ENCODE assay signal across 22 cellular contexts in the genomic region with DNA sequence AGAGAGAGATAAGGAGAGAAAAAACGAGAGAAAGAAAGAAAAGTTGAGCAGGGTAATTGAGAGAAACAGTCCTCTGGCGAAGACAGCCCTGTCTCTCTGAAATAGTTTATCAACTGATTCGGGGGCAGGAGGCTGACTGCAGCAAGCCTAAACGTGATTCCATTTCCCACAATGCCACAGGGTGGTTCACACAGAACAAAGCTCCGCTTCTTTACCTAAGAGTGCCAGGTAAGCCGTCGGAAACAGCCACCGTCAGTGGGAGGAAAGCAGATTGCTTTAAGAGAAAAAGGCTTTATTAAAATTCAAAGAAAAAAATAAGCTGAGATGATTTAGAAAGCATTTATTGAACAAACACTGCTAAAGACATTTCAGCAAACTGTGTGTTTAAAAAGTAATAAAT.
A peak's percentile ranks its signal among the peaks of the same experiment; 100 is the strongest.
DNase-seq lines count a peak whose midpoint lies in the region; ATAC-seq, FAIRE-seq and TF ChIP-seq lines count a peak whose summit lies in the region.
"Had no signal": no experiment of that assay in that cellular context is flagged by ENCODE, and none has a peak within 500 bp of the region (broad histone marks: within the 10 kb centered on the region; RNA-seq: fewer than 3 reads in every experiment).

No MANE protein-coding gene starts in this region.

- H3K4me2 ChIP-seq in GM23338, result no peak overlapping the region
- no peak overlapping the region for H3K4me2 ChIP-seq in keratinocyte (ENCODE audit: control insufficient read depth, extremely low read depth, insufficient read depth, low read depth, low read length)
- H3K4me2 ChIP-seq: SK-N-SH had no signal

- ATAC-seq in GM23338 (peak; percentile 41; the same call in 2 of the 3 replicates), pancreas (peak in 3 of 4 donors; percentile 53 to 77 (median 60)), GM19351 (IDR thresholded peaks at IDR 0.05; ENCODE audit: unreplicated experiment) (no peak), gastroesophageal sphincter (no peak)

- no peak overlapping the region for H3K4me3 Mint-ChIP-seq in GM23338
- H3K4me3 Mint-ChIP-seq: CD4-positive, CD25-positive, alpha-beta regulatory T cell had no signal

- DNase-seq in GM23338 (ENCODE audit: low spot score) (no peak), bronchial epithelial cell (ENCODE audit: low read depth) (peak; percentile 7), keratinocyte (ENCODE audit: low read depth, low spot score) (no peak), pancreas (no peak)
- no peak for DNase-seq in stimulated activated CD4-positive, alpha-beta T cell treated with anti-CD3 and anti-CD28 coated beads, Interleukin-4, amount 100 ng/mL, for 4 hours
- DNase-seq: CD4-positive, CD25-positive, alpha-beta regulatory T cell; COR-L47; DMS53; GM23248; IMR-90; KG1; MM.1S; NCI-H1694; NCI-H2029 treated with DMSO at 0.1 percent for 48 hours; NCI-H2227 treated with DMSO at 0.1 percent for 48 hours; NCI-H748 treated with DMSO at 0.1 percent for 48 hours; SK-N-SH had no signal

- H3K9me3 Mint-ChIP-seq in GM23338, result no peaks in the 10 kb centered on the region

- H3K36me3 ChIP-seq in GM23338 (ENCODE audit: insufficient read depth) (no peaks in the 10 kb centered on the region), bronchial epithelial cell (ENCODE audit: control insufficient read depth, insufficient read depth, low read length) (no peaks in the 10 kb centered on the region), keratinocyte (ENCODE audit: control insufficient read depth in 2 of 2, extremely low read depth in 1 of 2, insufficient read depth in 2 of 2, low read length in 2 of 2) (no peaks in the 10 kb centered on the region), pancreas (no peaks in the 10 kb centered on the region), gastroesophageal sphincter (no peaks in the 10 kb centered on the region)
- H3K36me3 ChIP-seq: HAP-1 had no signal

- dilution Hi-C loops in keratinocyte (cut with MboI; ENCODE audit: extremely low pct_ligation_motif_present, low sequenced_read_pairs), result no loop called here

- peaks cover 2% of the 10 kb centered on the region for H3K27me3 Mint-ChIP-seq in GM23338 (ENCODE audit: insufficient read depth, low read depth, poor library complexity)
- H3K27me3 Mint-ChIP-seq: CD4-positive, CD25-positive, alpha-beta regulatory T cell had no signal

- FAIRE-seq in bronchial epithelial cell (lab: Jason Lieb, UNC) (no peak), keratinocyte (lab: Jason Lieb, UNC) (no peak), pancreas (lab: Jason Lieb, UNC) (no peak)
- FAIRE-seq: GM18507, RCC 7860 had no signal

- no peaks in the 10 kb centered on the region for H3K79me2 ChIP-seq in GM23338 (replicated peaks; ENCODE audit: insufficient read depth)
- no peaks in the 10 kb centered on the region for H3K79me2 ChIP-seq in keratinocyte (ENCODE audit: control insufficient read depth, insufficient read depth, low read length)

- no peaks in the 10 kb centered on the region for H3K36me3 Mint-ChIP-seq in GM23338 (ENCODE audit: low read depth)
- H3K36me3 Mint-ChIP-seq: CD4-positive, CD25-positive, alpha-beta regulatory T cell had no signal

- no peaks in the 10 kb centered on the region for H4K20me1 ChIP-seq in GM23338 (replicated peaks; ENCODE audit: insufficient read depth)
- no peaks in the 10 kb centered on the region for H4K20me1 ChIP-seq in keratinocyte (ENCODE audit: control insufficient read depth, extremely low read depth, insufficient read depth, low read length)

- H3K27me3 ChIP-seq in GM23338 (ENCODE audit: insufficient read depth), result no peaks in the 10 kb centered on the region
- H3K27me3 ChIP-seq in bronchial epithelial cell (ENCODE audit: control insufficient read depth, insufficient read depth, low read length), result no peaks in the 10 kb centered on the region
- H3K27me3 ChIP-seq in keratinocyte (ENCODE audit: control insufficient read depth, extremely low read depth, insufficient read depth, low read length), result no peaks in the 10 kb centered on the region
- no peaks in the 10 kb centered on the region for H3K27me3 ChIP-seq in pancreas
- H3K27me3 ChIP-seq in gastroesophageal sphincter, result peaks cover 11% of the 10 kb centered on the region

- no peak for TF ChIP-seq CTCF in GM23338 (conservative IDR thresholded peaks at IDR 0.05; ENCODE audit: low read depth in 2 of 2)
- TF ChIP-seq CTCF in bronchial epithelial cell (IDR thresholded peaks at IDR 0.05; ENCODE audit: insufficient read depth, low read length, severe bottlenecking), result no peak
- TF ChIP-seq CTCF in keratinocyte (optimal IDR thresholded peaks at IDR 0.05 in 1 of 3, IDR thresholded peaks at IDR 0.05 in 1 of 3, conservative IDR thresholded peaks at IDR 0.05 in 1 of 3; ENCODE audit: extremely low read depth in 1 of 3, insufficient read depth in 2 of 3, low read length in 3 of 3), result no peak
- TF ChIP-seq CTCF in pancreas (IDR thresholded peaks at IDR 0.05), result no peak
- no peak for TF ChIP-seq CTCF in gastroesophageal sphincter (IDR thresholded peaks at IDR 0.05)

- no peaks in the 10 kb centered on the region for H3F3A ChIP-seq in GM23338 (replicated peaks; ENCODE audit: low read depth)

- H3K27ac Mint-ChIP-seq in GM23338, result no peak overlapping the region
- H3K27ac Mint-ChIP-seq: CD4-positive, CD25-positive, alpha-beta regulatory T cell had no signal

- H3K9me3 ChIP-seq in keratinocyte (ENCODE audit: control insufficient read depth, low read depth, low read length) (no peaks in the 10 kb centered on the region), pancreas (no peaks in the 10 kb centered on the region), gastroesophageal sphincter (no peaks in the 10 kb centered on the region)
- H3K9me3 ChIP-seq: HAP-1, SK-N-SH had no signal

- intact Hi-C loops in pancreas (cut with DNase I), result no loop called here

- H2AFZ ChIP-seq in GM23338, result peak overlapping the region; percentile 73; the same call in 1 of the 2 replicates
- H2AFZ ChIP-seq in keratinocyte (ENCODE audit: control insufficient read depth, low read length), result peak overlapping the region; percentile 20
- H2AFZ ChIP-seq: GM23248 had no signal

- whole genome bisulfite sequencing in pancreas, 2 donors, result 15 to 23% methylated on average over 8 of the region's 8 CpGs
- 56 to 59% methylated on average over 5 to 8 of the region's 8 CpGs for WGBS in gastroesophageal sphincter (ENCODE audit: low coverage in 1 of 2), 2 donors

- no peak overlapping the region for H3K4me3 ChIP-seq in GM23338
- H3K4me3 ChIP-seq in bronchial epithelial cell (ENCODE audit: low read depth, low read length), result no peak overlapping the region
- H3K4me3 ChIP-seq in keratinocyte (ENCODE audit: control insufficient read depth in 2 of 3, extremely low read depth in 1 of 3, insufficient read depth in 2 of 3, low read depth in 1 of 3, low read length in 3 of 3), result no peak overlapping the region
- no peak overlapping the region for H3K4me3 ChIP-seq in pancreas
- no peak overlapping the region for H3K4me3 ChIP-seq in gastroesophageal sphincter
- H3K4me3 ChIP-seq: GM23248, HAP-1 had no signal

- TF ChIP-seq POLR2A in gastroesophageal sphincter (IDR thresholded peaks at IDR 0.05), result no peak

- H3K9me2 ChIP-seq in GM23338 (ENCODE audit: insufficient read depth), result 0 out of 2 replicates have a peak, but pooled peaks cover 11% of the 10 kb centered on the region
- H3K9me2 ChIP-seq: SK-N-SH had no signal

- H3K9ac ChIP-seq in keratinocyte (ENCODE audit: control insufficient read depth, extremely low read depth, insufficient read depth, low read length), result no peak overlapping the region
- H3K9ac ChIP-seq: GM23248, SK-N-SH had no signal

- H3K4me1 ChIP-seq in GM23338 (ENCODE audit: insufficient read depth) (peaks cover 17% of the 10 kb centered on the region), keratinocyte (ENCODE audit: control insufficient read depth, extremely low read depth, insufficient read depth, low read length) (no peaks in the 10 kb centered on the region), pancreas (no peaks in the 10 kb centered on the region), gastroesophageal sphincter (no peaks in the 10 kb centered on the region)
- H3K4me1 ChIP-seq: HAP-1 had no signal

- TF ChIP-seq EP300 in gastroesophageal sphincter (IDR thresholded peaks at IDR 0.05), result no peak

- H3K27ac ChIP-seq in GM23338 (ENCODE audit: low read depth) (no peak overlapping the region), keratinocyte (ENCODE audit: control insufficient read depth, insufficient read depth, low read length) (no peak overlapping the region), pancreas (no peak overlapping the region), gastroesophageal sphincter (no peak overlapping the region)
- H3K27ac ChIP-seq: GM23248 had no signal

- H3K4me1 Mint-ChIP-seq in GM23338, result peaks cover 30% of the 10 kb centered on the region
- H3K4me1 Mint-ChIP-seq: CD4-positive, CD25-positive, alpha-beta regulatory T cell had no signal

- no peaks in the 10 kb centered on the region for H3K9me1 ChIP-seq in keratinocyte (ENCODE audit: control insufficient read depth, extremely low read depth, insufficient read depth, low read length)

TF ChIP-seq in GM23338, 12 proteins besides CTCF, POLR2A, EP300 and RAD21:
- TF ChIP-seq NANOG (IDR thresholded peaks at IDR 0.05; ENCODE audit: borderline replicate concordance) (no peak), ZNF331 (CRISPR knock-in tag; IDR thresholded peaks at IDR 0.05; ENCODE audit: low read depth) (no peak), ZNF114 (CRISPR knock-in tag; IDR thresholded peaks at IDR 0.05) (no peak)
- TF ChIP-seq, protein P1, sequence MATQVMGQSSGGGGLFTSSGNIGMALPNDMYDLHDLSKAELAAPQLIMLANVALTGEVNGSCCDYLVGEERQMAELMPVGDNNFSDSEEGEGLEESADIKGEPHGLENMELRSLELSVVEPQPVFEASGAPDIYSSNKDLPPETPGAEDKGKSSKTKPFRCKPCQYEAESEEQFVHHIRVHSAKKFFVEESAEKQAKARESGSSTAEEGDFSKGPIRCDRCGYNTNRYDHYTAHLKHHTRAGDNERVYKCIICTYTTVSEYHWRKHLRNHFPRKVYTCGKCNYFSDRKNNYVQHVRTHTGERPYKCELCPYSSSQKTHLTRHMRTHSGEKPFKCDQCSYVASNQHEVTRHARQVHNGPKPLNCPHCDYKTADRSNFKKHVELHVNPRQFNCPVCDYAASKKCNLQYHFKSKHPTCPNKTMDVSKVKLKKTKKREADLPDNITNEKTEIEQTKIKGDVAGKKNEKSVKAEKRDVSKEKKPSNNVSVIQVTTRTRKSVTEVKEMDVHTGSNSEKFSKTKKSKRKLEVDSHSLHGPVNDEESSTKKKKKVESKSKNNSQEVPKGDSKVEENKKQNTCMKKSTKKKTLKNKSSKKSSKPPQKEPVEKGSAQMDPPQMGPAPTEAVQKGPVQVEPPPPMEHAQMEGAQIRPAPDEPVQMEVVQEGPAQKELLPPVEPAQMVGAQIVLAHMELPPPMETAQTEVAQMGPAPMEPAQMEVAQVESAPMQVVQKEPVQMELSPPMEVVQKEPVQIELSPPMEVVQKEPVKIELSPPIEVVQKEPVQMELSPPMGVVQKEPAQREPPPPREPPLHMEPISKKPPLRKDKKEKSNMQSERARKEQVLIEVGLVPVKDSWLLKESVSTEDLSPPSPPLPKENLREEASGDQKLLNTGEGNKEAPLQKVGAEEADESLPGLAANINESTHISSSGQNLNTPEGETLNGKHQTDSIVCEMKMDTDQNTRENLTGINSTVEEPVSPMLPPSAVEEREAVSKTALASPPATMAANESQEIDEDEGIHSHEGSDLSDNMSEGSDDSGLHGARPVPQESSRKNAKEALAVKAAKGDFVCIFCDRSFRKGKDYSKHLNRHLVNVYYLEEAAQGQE (IDR thresholded peaks at IDR 0.05; ENCODE audit: unreplicated experiment), result no peak

Comparison
In these comparisons a context has a peak if more than half of its experiments do, and no peak if none do; other contexts are left out.
1. ATAC-seq: peak in GM23338 (single experiment) and pancreas (3 of 4); none in GM19351 (single experiment) and gastroesophageal sphincter (single experiment).